18 cellular contexts compared by ENCODE assay signal in genomic region chr15:40456299-40456712, GRCh38. TPM values are rescaled to one million over a fixed set of nuclear protein-coding genes. Genes with fewer than 3 reads are reported as not detected.
A peak's percentile ranks its signal among the peaks of the same experiment; 100 is the strongest.
DNase-seq lines count a peak whose midpoint lies in the region; ATAC-seq, FAIRE-seq and TF ChIP-seq lines count a peak whose summit lies in the region.
"Had no signal": no experiment of that assay in that cellular context is flagged by ENCODE, and none has a peak within 500 bp of the region (broad histone marks: within the 10 kb centered on the region; RNA-seq: fewer than 3 reads in every experiment).

No MANE protein-coding gene starts in this region.

- H3K36me3 Mint-ChIP-seq in GM23338 (ENCODE audit: low read depth): peaks cover 22% of the 10 kb centered on the region

- H3K4me1 Mint-ChIP-seq in GM23338: peaks cover 62% of the 10 kb centered on the region

- peak overlapping the region; percentile 9 to 97 (median 87); a peak in 16 of 22 replicates for H3K4me2 ChIP-seq in BLaER1 treated with 17β-estradiol and CSF1 and Interleukin-3, amounts not matched to agents 10 nM and 100 nM
- no peak overlapping the region for H3K4me2 ChIP-seq in GM23338

- H3K9me2 ChIP-seq in GM23338 (ENCODE audit: insufficient read depth): no peaks in the 10 kb centered on the region

- H3K4me3 ChIP-seq in BLaER1 treated with 17β-estradiol and CSF1 and Interleukin-3, amounts not matched to agents 10 nM and 100 nM: no peak overlapping the region
- H3K4me3 ChIP-seq in GM23338 (no peak overlapping the region), bronchial epithelial cell (ENCODE audit: low read depth, low read length) (no peak overlapping the region)
- H3K4me3 ChIP-seq: ascending aorta, esophagus muscularis mucosa, psoas muscle, SJCRH30 had no signal

- TF ChIP-seq CTCF in GM23338 (conservative IDR thresholded peaks at IDR 0.05; ENCODE audit: low read depth in 2 of 2) (no peak), bronchial epithelial cell (IDR thresholded peaks at IDR 0.05; ENCODE audit: insufficient read depth, low read length, severe bottlenecking) (no peak)

- H3F3A ChIP-seq in GM23338 (replicated peaks; ENCODE audit: low read depth): no peaks in the 10 kb centered on the region

- peaks cover 31 to 39% (median 35%) of the 10 kb centered on the region in 11 experiments for H3K36me3 ChIP-seq in BLaER1 treated with 17β-estradiol and CSF1 and Interleukin-3, amounts not matched to agents 10 nM and 100 nM
- peaks cover 6% of the 10 kb centered on the region for H3K36me3 ChIP-seq in GM23338 (ENCODE audit: insufficient read depth)
- H3K36me3 ChIP-seq in bronchial epithelial cell (ENCODE audit: control insufficient read depth, insufficient read depth, low read length): peaks cover 10% of the 10 kb centered on the region
- H3K36me3 ChIP-seq: SJCRH30 had no signal

- H2AFZ ChIP-seq in GM23338: no peak overlapping the region

- H3K9me3 ChIP-seq in BLaER1 treated with 17β-estradiol and CSF1 and Interleukin-3, amounts not matched to agents 10 nM and 100 nM (replicated peaks in 1 of 11): no peaks in the 10 kb centered on the region
- H3K9me3 ChIP-seq: ascending aorta, esophagus muscularis mucosa, psoas muscle, SJCRH30 had no signal

- no peaks in the 10 kb centered on the region for H3K27me3 ChIP-seq in BLaER1 treated with 17β-estradiol and CSF1 and Interleukin-3, amounts not matched to agents 10 nM and 100 nM
- H3K27me3 ChIP-seq in GM23338 (ENCODE audit: insufficient read depth) (no peaks in the 10 kb centered on the region), bronchial epithelial cell (ENCODE audit: control insufficient read depth, insufficient read depth, low read length) (no peaks in the 10 kb centered on the region)
- H3K27me3 ChIP-seq: ascending aorta, esophagus muscularis mucosa, SJCRH30 had no signal

- DNase-seq in GM23338 (ENCODE audit: low spot score) (no peak), bronchial epithelial cell (ENCODE audit: low read depth) (peak; percentile 71), left lobe of liver (ENCODE audit: low spot score) (no peak), NCI-H82 treated with DMSO at 0.1 percent for 48 hours (lab: John Stamatoyannopoulos, UW; ENCODE audit: unreplicated experiment) (no peak), GOT3 (lab: John Stamatoyannopoulos, UW) (no peak)
- no peak for DNase-seq in activated CD4-positive, CD25-positive, alpha-beta regulatory T cell treated with anti-CD3 and anti-CD28 coated beads, Interleukin-2, amount 50 U/mL, for 72 hours
- DNase-seq: DMS53, head of caudate nucleus, NCI-H1417, NCI-H345, T1000 had no signal

- H3K27me3 Mint-ChIP-seq in GM23338 (ENCODE audit: insufficient read depth, low read depth, poor library complexity): peaks cover 13% of the 10 kb centered on the region
- H3K27me3 Mint-ChIP-seq: dendritic cell treated with granulocyte-macrophage colony-stimulating factor and Interleukin-4, amounts not matched to agents 40 ng/mL and 50 ng/mL, for 4 days had no signal

- no peak for ATAC-seq in GM23338
- peak; percentile 27 for ATAC-seq in left lobe of liver
- no peak for ATAC-seq in HG02571 (IDR thresholded peaks at IDR 0.05; ENCODE audit: unreplicated experiment)

- peaks cover 94 to 100% (median 100%) of the 10 kb centered on the region in 11 experiments for H4K20me1 ChIP-seq in BLaER1 treated with 17β-estradiol and CSF1 and Interleukin-3, amounts not matched to agents 10 nM and 100 nM
- peaks cover 40% of the 10 kb centered on the region for H4K20me1 ChIP-seq in GM23338 (replicated peaks; ENCODE audit: insufficient read depth)

- no peaks in the 10 kb centered on the region for H3K9me3 Mint-ChIP-seq in GM23338
- H3K9me3 Mint-ChIP-seq: dendritic cell treated with granulocyte-macrophage colony-stimulating factor and Interleukin-4, amounts not matched to agents 40 ng/mL and 50 ng/mL, for 4 days had no signal

- H3K9ac ChIP-seq in BLaER1 treated with 17β-estradiol and CSF1 and Interleukin-3, amounts not matched to agents 10 nM and 100 nM: peak overlapping the region in 3 of 11 experiments; percentile 27 to 71 (median 49); a peak in 5 of 22 replicates

- no peak overlapping the region for H3K4me3 Mint-ChIP-seq in GM23338
- H3K4me3 Mint-ChIP-seq: dendritic cell treated with granulocyte-macrophage colony-stimulating factor and Interleukin-4, amounts not matched to agents 40 ng/mL and 50 ng/mL, for 4 days had no signal

- peak overlapping the region in 5 of 11 experiments; percentile 4 to 48 (median 36); a peak in 5 of 22 replicates for H3K27ac ChIP-seq in BLaER1 treated with 17β-estradiol and CSF1 and Interleukin-3, amounts not matched to agents 10 nM and 100 nM
- H3K27ac ChIP-seq in GM23338 (ENCODE audit: low read depth): no peak overlapping the region
- H3K27ac ChIP-seq: ascending aorta, esophagus muscularis mucosa, psoas muscle, SJCRH30 had no signal

- peak; percentile 28 for FAIRE-seq in bronchial epithelial cell (lab: Jason Lieb, UNC)

- peaks cover 61 to 71% (median 65%) of the 10 kb centered on the region in 10 experiments for H3K4me1 ChIP-seq in BLaER1 treated with 17β-estradiol and CSF1 and Interleukin-3, amounts not matched to agents 10 nM and 100 nM
- H3K4me1 ChIP-seq in GM23338 (ENCODE audit: insufficient read depth): peaks cover 35% of the 10 kb centered on the region

- peaks cover 88% of the 10 kb centered on the region for H3K79me2 ChIP-seq in GM23338 (replicated peaks; ENCODE audit: insufficient read depth)

- H3K27ac Mint-ChIP-seq in GM23338: peak overlapping the region; percentile 78

TF ChIP-seq in GM23338, 12 proteins besides CTCF, POLR2A, EP300 and RAD21 (continues in another document):
- TF ChIP-seq NANOG (IDR thresholded peaks at IDR 0.05; ENCODE audit: borderline replicate concordance) (no peak), POLR2AphosphoS5 (IDR thresholded peaks at IDR 0.05; ENCODE audit: low read depth) (no peak), EZH2 (IDR thresholded peaks at IDR 0.05; ENCODE audit: low read depth, unreplicated experiment) (no peak)

RNA-seq across cellular contexts. Expression of gene CHST14, which starts 14.5 kb away (rescaled TPM):
- 15.6 and 17.9 TPM in 2 replicates for total RNA-seq in GM23338 (2014; rRNA removed; shearing (Covaris generic))
- 8.4 and 10.0 TPM in 2 replicates for polyA plus RNA-seq in GM23338 (2016; fragmentation: Nextera tagmentation; extraction: Ambion mirVana)
- total RNA-seq in bronchial epithelial cell: 1.0 and 1.1 TPM in 2 replicates
- total RNA-seq in left lobe of liver: 5.3 TPM

RNA-seq across cellular contexts. Expression of gene BAHD1, which starts 15.6 kb away (rescaled TPM):
- total RNA-seq in GM23338 (2014; rRNA removed; shearing (Covaris generic)): 32.4 and 40.1 TPM in 2 replicates
- polyA plus RNA-seq in GM23338 (2016; fragmentation: Nextera tagmentation; extraction: Ambion mirVana): 11.2 and 11.6 TPM in 2 replicates
- total RNA-seq in bronchial epithelial cell (4.2 and 6.3 TPM in 2 replicates), left lobe of liver (12.8 TPM)

RNA-seq across cellular contexts. Expression of gene IVD, which starts 50.7 kb away (rescaled TPM):
- 64.0 and 75.4 TPM in 2 replicates for total RNA-seq in GM23338 (2014; rRNA removed; shearing (Covaris generic))
- 53.5 and 54.1 TPM in 2 replicates for polyA plus RNA-seq in GM23338 (2016; fragmentation: Nextera tagmentation; extraction: Ambion mirVana)
- 12.4 and 19.6 TPM in 2 replicates for total RNA-seq in bronchial epithelial cell
- 229 TPM for total RNA-seq in left lobe of liver
